ENCODE assay signal across 20 cellular contexts in genomic region chr9:101498323-101498722, GRCh38. TPM values are rescaled to one million over a fixed set of nuclear protein-coding genes. Genes with fewer than 3 reads are reported as not detected.
A peak's percentile ranks its signal among the peaks of the same experiment; 100 is the strongest.
DNase-seq lines count a peak whose midpoint lies in the region; ATAC-seq and TF ChIP-seq lines count a peak whose summit lies in the region.
"Had no signal": no experiment of that assay in that cellular context is flagged by ENCODE, and none has a peak within 500 bp of the region (broad histone marks: within the 10 kb centered on the region; RNA-seq: fewer than 3 reads in every experiment).

No MANE protein-coding gene starts in this region.

- peaks cover 4% of the 10 kb centered on the region for H3F3A ChIP-seq in smooth muscle cell (ENCODE audit: low read depth)

- DNase-seq in left ventricle myocardium superior (no peak), right atrium auricular region (ENCODE audit: low spot score) (no peak), HCT116 (ENCODE audit: low read depth, low spot score) (no peak), choroid plexus epithelial cell (ENCODE audit: low read depth) (peak; percentile 40), smooth muscle cell (lab: John Stamatoyannopoulos, UW; ENCODE audit: unreplicated experiment) (no peak), ureter (ENCODE audit: low spot score) (no peak), NCI-H1436 (lab: John Stamatoyannopoulos, UW) (no peak)
- no peak for DNase-seq in activated effector memory CD4-positive, alpha-beta T cell treated with anti-CD3 and anti-CD28 coated beads, Interleukin-2, amount 50 U/mL, for 16 hours
- DNase-seq: GDM1, NCI-H1092 treated with DMSO at 0.1 percent for 48 hours, NCI-H2029 treated with DMSO at 0.1 percent for 48 hours, NCI-H2171, NCI-H345, NCI-H524, NCI-H774, SJCRH30 had no signal

- no peaks in the 10 kb centered on the region for H3K9me2 ChIP-seq in HCT116 (ENCODE audit: insufficient read depth)

- peak overlapping the region in 1 of 2 donors; percentile 39 for H3K27ac ChIP-seq in right atrium auricular region
- H3K27ac ChIP-seq in HCT116 (ENCODE audit: low read depth, low read length), result no peak overlapping the region
- H3K27ac ChIP-seq in smooth muscle cell (ENCODE audit: low read depth), result no peak overlapping the region
- H3K27ac ChIP-seq: C4-2B, KMS-11, SJCRH30 had no signal

- no peaks in the 10 kb centered on the region for H3K9me3 ChIP-seq in right atrium auricular region
- H3K9me3 ChIP-seq in HCT116 (ENCODE audit: control insufficient read depth in 1 of 2, insufficient read depth in 1 of 2, low read depth in 1 of 2, low read length in 2 of 2), result no peaks in the 10 kb centered on the region
- no peaks in the 10 kb centered on the region for H3K9me3 ChIP-seq in smooth muscle cell (replicated peaks; ENCODE audit: low read depth)
- H3K9me3 ChIP-seq: HAP-1, SJCRH30 had no signal

- TF ChIP-seq POLR2A in HCT116 (IDR thresholded peaks at IDR 0.05; ENCODE audit: borderline replicate concordance, extremely low read depth, insufficient read depth, insufficient read length), result no peak

- H3K79me2 ChIP-seq in HCT116 (ENCODE audit: insufficient read depth, low read length) (no peaks in the 10 kb centered on the region), smooth muscle cell (ENCODE audit: low read depth) (no peaks in the 10 kb centered on the region)

- ATAC-seq in left ventricle myocardium superior, result peak; percentile 34
- ATAC-seq in HCT116, result no peak
- ATAC-seq: Panc1 had no signal

- CTCF ChIA-PET in HCT116 (lab: Charles Lee), result interaction anchor here (1.0 kb wide), 1 partner anchor 31 kb away, joined by 3 read pairs; no protein-coding TSS in a partner anchor

- no peaks in the 10 kb centered on the region for H3K27me3 ChIP-seq in right atrium auricular region
- no peaks in the 10 kb centered on the region for H3K27me3 ChIP-seq in HCT116 (ENCODE audit: insufficient read depth, low read length)
- no peaks in the 10 kb centered on the region for H3K27me3 ChIP-seq in smooth muscle cell (ENCODE audit: low read depth)
- H3K27me3 ChIP-seq: SJCRH30 had no signal

- TF ChIP-seq CTCF in right atrium auricular region (IDR thresholded peaks at IDR 0.05) (no peak), HCT116 (IDR thresholded peaks at IDR 0.05 in 2 of 3, conservative IDR thresholded peaks at IDR 0.05 in 1 of 3; ENCODE audit: borderline replicate concordance in 1 of 3, insufficient read depth in 1 of 3, low read depth in 2 of 3, low read length in 2 of 3) (no peak), choroid plexus epithelial cell (conservative IDR thresholded peaks at IDR 0.05; ENCODE audit: low read depth, low read length) (no peak), smooth muscle cell (IDR thresholded peaks at IDR 0.05; ENCODE audit: borderline replicate concordance, insufficient read depth, poor library complexity, severe bottlenecking) (no peak)

- H3K4me2 ChIP-seq in HCT116 (ENCODE audit: low read length) (no peak overlapping the region), smooth muscle cell (no peak overlapping the region)
- H3K4me2 ChIP-seq: KMS-11 had no signal

- H3K4me1 ChIP-seq in right atrium auricular region (peaks cover 0 to 4% of the 10 kb centered on the region in 2 donors), HCT116 (ENCODE audit: control insufficient read depth in 1 of 2, insufficient read depth in 2 of 2, low read length in 2 of 2) (no peaks in the 10 kb centered on the region), smooth muscle cell (ENCODE audit: low read depth) (peaks cover 5% of the 10 kb centered on the region)
- H3K4me1 ChIP-seq: HAP-1 had no signal

- H4K20me1 ChIP-seq in HCT116 (ENCODE audit: insufficient read depth), result no peaks in the 10 kb centered on the region
- H4K20me1 ChIP-seq in smooth muscle cell (ENCODE audit: low read depth), result no peaks in the 10 kb centered on the region

- H2AFZ ChIP-seq in HCT116 (ENCODE audit: low read depth, low read length, poor library complexity, severe bottlenecking) (peak overlapping the region; percentile 88), smooth muscle cell (ENCODE audit: low read depth) (peak overlapping the region; percentile 76)

- no TSS peak for BruUV-seq in HCT116 (replicated peaks; lab: Mats Ljungman, UMichigan)

- RAD21 ChIA-PET in HCT116 (lab: Charles Lee; ENCODE audit: low non-redundant PET in 1 of 2, low total read pairs in 2 of 2, uncharacterized antibody in 2 of 2, unreplicated experiment in 2 of 2), result no interaction called here

- H3K36me3 ChIP-seq in right atrium auricular region (no peaks in the 10 kb centered on the region), HCT116 (ENCODE audit: control insufficient read depth in 1 of 2, insufficient read depth in 2 of 2, low read length in 2 of 2) (no peaks in the 10 kb centered on the region), smooth muscle cell (ENCODE audit: low read depth) (no peaks in the 10 kb centered on the region)
- H3K36me3 ChIP-seq: HAP-1, SJCRH30 had no signal

- no peak overlapping the region for H3K4me3 ChIP-seq in right atrium auricular region
- no peak overlapping the region for H3K4me3 ChIP-seq in HCT116 (replicated peaks in 1 of 2; ENCODE audit: low read depth in 1 of 2, low read length in 2 of 2)
- H3K4me3 ChIP-seq in choroid plexus epithelial cell (ENCODE audit: low read depth, low read length), result no peak overlapping the region
- no peak overlapping the region for H3K4me3 ChIP-seq in smooth muscle cell
- H3K4me3 ChIP-seq: HAP-1, SJCRH30 had no signal

- POLR2A ChIA-PET in HCT116 (lab: Charles Lee), result interaction anchor here (1.8 kb wide), 1 partner anchor 10 kb away, joined by 4 read pairs; no protein-coding TSS in a partner anchor

- WGBS in smooth muscle cell (ENCODE audit: low lambda C conversion rate), result 78% methylated on average over 2 of the region's 2 CpGs

- intact Hi-C loops in left ventricle myocardium superior (cut with micrococcal nuclease), result no loop called here
- intact Hi-C loops in HCT116 (cut with micrococcal nuclease), result no loop called here

- H3K9ac ChIP-seq in HCT116 (ENCODE audit: low read length) (no peak overlapping the region), smooth muscle cell (ENCODE audit: low read depth) (no peak overlapping the region)
- H3K9ac ChIP-seq: KMS-11 had no signal

- no peak for TF ChIP-seq RAD21 in HCT116 (IDR thresholded peaks at IDR 0.05; ENCODE audit: low read depth)

TF ChIP-seq in HCT116, 20 proteins besides CTCF, POLR2A, EP300 and RAD21:
- TF ChIP-seq REST (IDR thresholded peaks at IDR 0.05; ENCODE audit: low read depth), result no peak
- no peak for TF ChIP-seq MAX (IDR thresholded peaks at IDR 0.05)
- no peak for TF ChIP-seq EGR1 (IDR thresholded peaks at IDR 0.05; ENCODE audit: low read depth)

RNA-seq across cellular contexts. Expression of gene RNF20, which starts 35.3 kb away (rescaled TPM):
- total RNA-seq in left ventricle myocardium superior (53.7 TPM), right atrium auricular region (10 to 100 TPM; 18.0 to 22.7 TPM), HCT116 (2021; ENCODE audit: unreplicated experiment) (37.6 TPM), smooth muscle cell (18.0 and 19.2 TPM in 2 replicates), ureter (41.4 TPM)
- 24.9 and 25.5 TPM in 2 replicates for polyA plus RNA-seq in HCT116 (2012)
- polyA plus RNA-seq in smooth muscle cell, result 12.8 and 18.6 TPM in 2 replicates
